ENCODE assay signal across 11 cellular contexts in genomic region chr1:145849356-145850165, GRCh38. TPM values are rescaled to one million over a fixed set of nuclear protein-coding genes. Genes with fewer than 3 reads are reported as not detected.
DNase-seq lines count a peak whose midpoint lies in the region; FAIRE-seq and TF ChIP-seq lines count a peak whose summit lies in the region.
"Had no signal": no experiment of that assay in that cellular context is flagged by ENCODE, and none has a peak within 500 bp of the region (broad histone marks: within the 10 kb centered on the region; RNA-seq: fewer than 3 reads in every experiment).

No MANE protein-coding gene starts in this region.

- H3K36me3 ChIP-seq in DOHH2 (ENCODE audit: control insufficient read depth, low read length) (peaks cover 13% of the 10 kb centered on the region), bronchial epithelial cell (ENCODE audit: control insufficient read depth, insufficient read depth, low read length) (peaks cover 27% of the 10 kb centered on the region)

- no peak overlapping the region for H3K4me3 Mint-ChIP-seq in neural crest cell

- no peaks in the 10 kb centered on the region for H3K27me3 Mint-ChIP-seq in neural crest cell (ENCODE audit: low read depth)
- H3K27me3 Mint-ChIP-seq: IgD-negative memory B cell had no signal

- H4K20me1 ChIP-seq in DOHH2 (ENCODE audit: control insufficient read depth, insufficient read depth, low read depth, low read length) = no peaks in the 10 kb centered on the region

- TF ChIP-seq CTCF in DOHH2 (IDR thresholded peaks at IDR 0.05; ENCODE audit: low read depth, low read length, poor library complexity, severe bottlenecking) (peak; percentile 85), LNCAP (IDR thresholded peaks at IDR 0.05) (peak; percentile 51; the same call in 1 of the 2 replicates), bronchial epithelial cell (IDR thresholded peaks at IDR 0.05; ENCODE audit: insufficient read depth, low read length, severe bottlenecking) (peak; percentile 54), neural crest cell (conservative IDR thresholded peaks at IDR 0.05) (peak; percentile 31)

- peaks cover 9% of the 10 kb centered on the region for H3K4me1 Mint-ChIP-seq in neural crest cell

- no peaks in the 10 kb centered on the region for H3K79me2 ChIP-seq in DOHH2 (ENCODE audit: control insufficient read depth, low read length)

- H3K27me3 ChIP-seq in DOHH2 (ENCODE audit: control insufficient read depth, low read length) = no peaks in the 10 kb centered on the region
- H3K27me3 ChIP-seq in bronchial epithelial cell (ENCODE audit: control insufficient read depth, insufficient read depth, low read length) = no peaks in the 10 kb centered on the region

- H3F3A ChIP-seq in DOHH2 (ENCODE audit: control insufficient read depth, insufficient read depth) = peaks cover 8% of the 10 kb centered on the region

- H3K4me2 ChIP-seq in DOHH2 (ENCODE audit: low read length) = no peak overlapping the region

- no peak overlapping the region for H3K27ac ChIP-seq in DOHH2 (ENCODE audit: low read depth, low read length)

- no peaks in the 10 kb centered on the region for H3K9me2 ChIP-seq in DOHH2 (replicated peaks; ENCODE audit: control insufficient read depth, low read length)

- no peaks in the 10 kb centered on the region for H3K9me3 Mint-ChIP-seq in neural crest cell
- H3K9me3 Mint-ChIP-seq: IgD-negative memory B cell had no signal

- DNase-seq in bronchial epithelial cell (ENCODE audit: low read depth) = peak; percentile 59
- no peak for DNase-seq in neural crest cell (ENCODE audit: low read depth, low spot score)
- no peak for DNase-seq in GOT3 (lab: John Stamatoyannopoulos, UW)
- DNase-seq in frontal cortex (ENCODE audit: low spot score in 2 of 2) = no peak
- no peak for DNase-seq in activated CD8-positive, alpha-beta memory T cell treated with anti-CD3 and anti-CD28 coated beads, Interleukin-2, amount 50 U/mL, for 4 hours
- DNase-seq in RPMI8226 = no peak
- DNase-seq: activated CD4-positive, alpha-beta T cell treated with anti-CD3 and anti-CD28 coated beads, Interleukin-2, amount 50 U/mL, for 1 hour; foreskin melanocyte had no signal

- no peaks in the 10 kb centered on the region for H3K9me3 ChIP-seq in DOHH2 (ENCODE audit: control insufficient read depth, insufficient read depth, low read length)

- FAIRE-seq in bronchial epithelial cell (lab: Jason Lieb, UNC) = no peak
- FAIRE-seq in frontal cortex (lab: Jason Lieb, UNC) = no peak

- no peak overlapping the region for H3K27ac Mint-ChIP-seq in neural crest cell (ENCODE audit: unreplicated experiment)

- peaks cover 21% of the 10 kb centered on the region for H3K4me1 ChIP-seq in DOHH2 (ENCODE audit: control insufficient read depth, low read length)

- H3K4me3 ChIP-seq in DOHH2 (ENCODE audit: low read length) (no peak overlapping the region), bronchial epithelial cell (ENCODE audit: low read depth, low read length) (no peak overlapping the region)

- peaks cover 26% of the 10 kb centered on the region for H3K36me3 Mint-ChIP-seq in neural crest cell (ENCODE audit: low read depth)

RNA-seq across cellular contexts. Expression of gene NUDT17, which starts 4.1 kb away (rescaled TPM):
- total RNA-seq in bronchial epithelial cell = 0.53 and 1.2 TPM in 2 replicates
- total RNA-seq in neural crest cell = 4.5 TPM in 2 replicates
- 2.4 TPM for total RNA-seq in frontal cortex

RNA-seq across cellular contexts. Expression of gene PIAS3, which starts 9.3 kb away (rescaled TPM):
- total RNA-seq in bronchial epithelial cell (5.0 and 7.8 TPM in 2 replicates), neural crest cell (35.1 and 38.7 TPM in 2 replicates), frontal cortex (6.1 TPM)

RNA-seq across cellular contexts. Expression of gene POLR3C, which starts 25.6 kb away (rescaled TPM):
- total RNA-seq in bronchial epithelial cell = 22.9 and 28.2 TPM in 2 replicates
- total RNA-seq in neural crest cell = 38.4 and 38.5 TPM in 2 replicates
- total RNA-seq in frontal cortex = 30.6 TPM

RNA-seq across cellular contexts. Expression of gene RNF115, which starts 25.7 kb away (rescaled TPM):
- total RNA-seq in bronchial epithelial cell (8.4 and 9.0 TPM in 2 replicates), neural crest cell (12.5 and 13.4 TPM in 2 replicates), frontal cortex (26.5 TPM)

RNA-seq across cellular contexts. Expression of gene ANKRD35, which starts 36.1 kb away (rescaled TPM):
- total RNA-seq in bronchial epithelial cell (1.3 and 3.7 TPM in 2 replicates), neural crest cell (0.07 and 0.11 TPM in 2 replicates), frontal cortex (0.82 TPM)

Comparison
In these comparisons a context has a peak if more than half of its experiments do, and no peak if none do; other contexts are left out.
1. CTCF ChIP-seq: peak in every context shown above with its lines; median percentile 85 in DOHH2; 54 in bronchial epithelial cell; 51 in LNCAP; 31 in neural crest cell.